ENCODE assay signal across 13 cellular contexts in the genomic region with DNA sequence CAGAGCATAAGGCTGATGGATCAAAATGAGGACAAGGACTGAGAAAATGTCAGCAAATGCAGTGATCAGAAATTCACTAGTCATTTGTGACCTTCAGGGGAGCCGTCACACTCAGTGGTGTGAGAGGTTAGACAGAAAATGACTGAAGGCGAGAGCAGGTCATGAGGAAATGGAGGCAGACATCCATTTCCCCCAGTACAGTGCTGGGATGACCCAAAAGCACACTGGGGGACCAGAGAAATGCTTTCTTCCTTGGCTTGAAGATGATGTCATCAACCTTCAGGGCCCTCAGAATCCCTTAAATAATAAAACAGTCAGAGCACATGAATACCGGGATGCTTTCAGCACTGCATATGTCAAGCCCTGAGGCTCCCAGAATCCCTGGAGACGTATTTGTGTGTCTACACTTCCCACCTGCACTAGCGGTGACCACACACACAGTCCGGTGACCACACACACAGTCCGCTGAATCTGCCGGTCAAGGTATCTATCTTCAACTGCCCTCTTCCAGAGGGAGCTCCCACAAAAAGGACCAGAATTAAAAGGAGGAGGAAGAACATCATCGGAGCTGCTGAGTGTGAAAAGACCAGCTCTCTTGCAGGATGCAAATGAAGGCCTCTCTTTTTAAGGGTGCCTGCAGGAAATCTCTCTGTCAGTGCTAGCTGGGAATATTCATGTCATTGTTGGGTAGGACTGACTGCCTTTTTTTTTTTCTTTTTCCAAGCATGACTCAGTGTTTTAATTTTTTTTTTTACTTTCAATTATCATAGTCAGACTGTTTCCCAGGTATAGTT. TPM values are rescaled to one million over a fixed set of nuclear protein-coding genes. Genes with fewer than 3 reads are reported as not detected.
DNase-seq lines count a peak whose midpoint lies in the region; ATAC-seq and TF ChIP-seq lines count a peak whose summit lies in the region.
"Had no signal": no experiment of that assay in that cellular context is flagged by ENCODE, and none has a peak within 500 bp of the region (broad histone marks: within the 10 kb centered on the region; RNA-seq: fewer than 3 reads in every experiment).

No MANE protein-coding gene starts in this region.

- peaks cover 2% of the 10 kb centered on the region for H3K36me3 Mint-ChIP-seq in memory B cell

- H3K4me3 Mint-ChIP-seq in memory B cell, result peak overlapping the region; percentile 67

- H3K4me3 ChIP-seq in DOHH2 (ENCODE audit: low read length) (peak overlapping the region; percentile 52), adipocyte (ENCODE audit: low read length) (no peak overlapping the region), colonic mucosa (no peak overlapping the region)
- H3K4me3 ChIP-seq: spleen, stomach had no signal

- no peaks in the 10 kb centered on the region for H3K9me3 Mint-ChIP-seq in memory B cell

- H3K4me2 ChIP-seq in DOHH2 (ENCODE audit: low read length), result peak overlapping the region; percentile 67

- H3K79me2 ChIP-seq in DOHH2 (ENCODE audit: control insufficient read depth, low read length), result peaks cover 100% of the 10 kb centered on the region

- no peaks in the 10 kb centered on the region for H3K9me2 ChIP-seq in DOHH2 (replicated peaks; ENCODE audit: control insufficient read depth, low read length)

- H3K27me3 Mint-ChIP-seq in memory B cell, result no peaks in the 10 kb centered on the region

- H3K27ac ChIP-seq in DOHH2 (ENCODE audit: low read depth, low read length) (peak overlapping the region; percentile 22), colonic mucosa (no peak overlapping the region)
- H3K27ac ChIP-seq: spleen, stomach had no signal

- peaks cover 9% of the 10 kb centered on the region; the same call in 1 of the 2 replicates for H3F3A ChIP-seq in DOHH2 (ENCODE audit: control insufficient read depth, insufficient read depth)

- H3K9ac ChIP-seq in adipocyte (ENCODE audit: low read length), result no peak overlapping the region
- H3K9ac ChIP-seq in colonic mucosa (ENCODE audit: low read depth in 2 of 2, low read length in 2 of 2), result no peak overlapping the region

- H3K27me3 ChIP-seq in DOHH2 (ENCODE audit: control insufficient read depth, low read length) (no peaks in the 10 kb centered on the region), adipocyte (replicated peaks; ENCODE audit: control insufficient read depth, insufficient read depth, low read length) (no peaks in the 10 kb centered on the region), colonic mucosa (no peaks in the 10 kb centered on the region)
- H3K27me3 ChIP-seq: spleen, stomach had no signal

- intact Hi-C loops in colonic mucosa (cut with DNase I), result no loop called here

- H3K4me1 ChIP-seq in DOHH2 (ENCODE audit: control insufficient read depth, low read length), result peaks cover 96% of the 10 kb centered on the region
- peaks cover 37% of the 10 kb centered on the region for H3K4me1 ChIP-seq in adipocyte (ENCODE audit: control insufficient read depth, insufficient read depth, low read length)
- no peaks in the 10 kb centered on the region for H3K4me1 ChIP-seq in colonic mucosa

- DNase-seq in HT1080 (ENCODE audit: low read depth), result peak; percentile 45
- DNase-seq in adipocyte (ENCODE audit: low read depth), result peak; percentile 39
- DNase-seq in memory B cell (ENCODE audit: low spot score in 2 of 2), result no peak
- DNase-seq in colonic mucosa, result no peak
- no peak for DNase-seq in stimulated activated CD4-positive, alpha-beta T cell treated with anti-CD3 and anti-CD28 coated beads, Interleukin-1b, Interleukin-23, amount 100 ng/mL, for 48 hours
- DNase-seq in activated naive CD4-positive, alpha-beta T cell treated with anti-CD3 and anti-CD28 coated beads, Interleukin-2, amount 50 U/mL, for 16 hours, result no peak
- DNase-seq: NCI-H146, spleen, stomach had no signal

- TF ChIP-seq CTCF in DOHH2 (IDR thresholded peaks at IDR 0.05; ENCODE audit: low read depth, low read length, poor library complexity, severe bottlenecking) (no peak), colonic mucosa (IDR thresholded peaks at IDR 0.05) (no peak)

- no peaks in the 10 kb centered on the region for H3K9me3 ChIP-seq in DOHH2 (ENCODE audit: control insufficient read depth, insufficient read depth, low read length)
- no peaks in the 10 kb centered on the region for H3K9me3 ChIP-seq in adipocyte (ENCODE audit: control insufficient read depth, low read length)
- H3K9me3 ChIP-seq in colonic mucosa, result no peaks in the 10 kb centered on the region
- H3K9me3 ChIP-seq: spleen, stomach had no signal

- peaks cover 62% of the 10 kb centered on the region for H3K4me1 Mint-ChIP-seq in memory B cell

- H4K20me1 ChIP-seq in DOHH2 (ENCODE audit: control insufficient read depth, insufficient read depth, low read depth, low read length), result peaks cover 48% of the 10 kb centered on the region

- H3K36me3 ChIP-seq in DOHH2 (ENCODE audit: control insufficient read depth, low read length) (peaks cover 9% of the 10 kb centered on the region; the same call in 1 of the 2 replicates), adipocyte (ENCODE audit: control insufficient read depth, insufficient read depth, low read length, severe bottlenecking) (no peaks in the 10 kb centered on the region), colonic mucosa (no peaks in the 10 kb centered on the region)
- H3K36me3 ChIP-seq: spleen, stomach had no signal

- no peak for ATAC-seq in memory B cell (ENCODE audit: low read depth)
- no peak for ATAC-seq in GM18868 (IDR thresholded peaks at IDR 0.05; ENCODE audit: unreplicated experiment)

- H3K27ac Mint-ChIP-seq in memory B cell, result no peak overlapping the region

RNA-seq across cellular contexts. Expression of gene UBE2O, which starts 8.2 kb away (rescaled TPM):
- 17.3 and 18.9 TPM in 2 replicates for total RNA-seq in HT1080 (2014; rRNA removed; shearing (Covaris generic))
- 13.8 and 16.1 TPM in 2 replicates for polyA plus RNA-seq in HT1080 (2015; cell fraction: cytosol; rRNA removed)
- polyA plus RNA-seq in HT1080 (2015; cell fraction: nucleus; rRNA removed), result 49.2 and 49.7 TPM in 2 replicates
- 10 to 100 TPM; 17.5 to 25.2 TPM for total RNA-seq in colonic mucosa

RNA-seq across cellular contexts. Expression of gene AANAT, which starts 22.7 kb away (rescaled TPM):
- total RNA-seq in HT1080 (2014; rRNA removed; shearing (Covaris generic)), result 0.05 TPM in 1 of 2 replicates, not detected in the other
- not detected in 2 replicates for polyA plus RNA-seq in HT1080 (2015; cell fraction: cytosol; rRNA removed)
- polyA plus RNA-seq in HT1080 (2015; cell fraction: nucleus; rRNA removed), result not detected in 2 replicates
- not detected for total RNA-seq in colonic mucosa
- total RNA-seq: fibroblast of villous mesenchyme, SK-MEL-5, spleen, stomach had no signal

RNA-seq across cellular contexts. Expression of gene RHBDF2, which starts 56.5 kb away (rescaled TPM):
- 22.8 and 25.2 TPM in 2 replicates for total RNA-seq in HT1080 (2014; rRNA removed; shearing (Covaris generic))
- polyA plus RNA-seq in HT1080 (2015; cell fraction: cytosol; rRNA removed), result 24.4 and 29.8 TPM in 2 replicates
- polyA plus RNA-seq in HT1080 (2015; cell fraction: nucleus; rRNA removed), result 69.4 and 75.2 TPM in 2 replicates
- 10 to 100 TPM; 11.6 to 23.9 TPM for total RNA-seq in colonic mucosa

Comparison
In these comparisons a context has a peak if more than half of its experiments do, and no peak if none do; other contexts are left out.
1. DNase-seq: peak in HT1080 (single experiment) and adipocyte (single experiment); none in memory B cell (0 of 2), colonic mucosa (single experiment), stimulated activated CD4-positive, alpha-beta T cell treated with anti-CD3 and anti-CD28 coated beads, Interleukin-1b, Interleukin-23, amount 100 ng/mL, for 48 hours (single experiment) and activated naive CD4-positive, alpha-beta T cell treated with anti-CD3 and anti-CD28 coated beads, Interleukin-2, amount 50 U/mL, for 16 hours (single experiment).